Comparison of ENCODE assay signal across 3 cellular contexts in genomic region chr11:8008212-8008611, GRCh38.
TF ChIP-seq lines count a peak whose summit lies in the region.

No MANE protein-coding gene starts in this region.

TF ChIP-seq in HEK293, 187 proteins besides CTCF, POLR2A, EP300 and RAD21 (continued from another document):
- TF ChIP-seq ZNF76 (tag by site-specific recombination; IDR thresholded peaks at IDR 0.05; ENCODE audit: borderline replicate concordance, low read depth), result no peak
- TF ChIP-seq ZNF639 (tag by site-specific recombination; IDR thresholded peaks at IDR 0.05), result no peak
- peak; percentile 80 for TF ChIP-seq REST (tag by site-specific recombination; IDR thresholded peaks at IDR 0.05)
- TF ChIP-seq ZNF221 (tag by site-specific recombination; IDR thresholded peaks at IDR 0.05; ENCODE audit: borderline replicate concordance), result no peak

TF ChIP-seq in GM12878, 131 proteins besides CTCF, POLR2A, EP300 and RAD21:
- peak; percentile 77 for TF ChIP-seq REST (IDR thresholded peaks at IDR 0.05; ENCODE audit: low read depth, low read length)
- TF ChIP-seq ESRRA (IDR thresholded peaks at IDR 0.05; ENCODE audit: low read length), result no peak
- no peak for TF ChIP-seq CREB1 (IDR thresholded peaks at IDR 0.05; ENCODE audit: low read depth)

TF ChIP-seq in liver, 16 proteins besides CTCF, POLR2A, EP300 and RAD21 (continued from another document):
- TF ChIP-seq REST (IDR thresholded peaks at IDR 0.05) (peak; percentile 91), MAX (IDR thresholded peaks at IDR 0.05) (no peak)
